ENCODE assay signal across 18 cellular contexts in genomic region chr13:113044431-113045114, GRCh38.
A peak's percentile ranks its signal among the peaks of the same experiment; 100 is the strongest.
DNase-seq lines count a peak whose midpoint lies in the region; ATAC-seq and TF ChIP-seq lines count a peak whose summit lies in the region.
"Had no signal": no experiment of that assay in that cellular context is flagged by ENCODE, and none has a peak within 500 bp of the region (broad histone marks: within the 10 kb centered on the region; RNA-seq: fewer than 3 reads in every experiment).

No MANE protein-coding gene starts in this region.

- ATAC-seq in psoas muscle (peak; percentile 24 to 63 (median 46)), GM21360 (IDR thresholded peaks at IDR 0.05; ENCODE audit: unreplicated experiment) (no peak), lower lobe of right lung (no peak)

- TF ChIP-seq CTCF in BE2C (IDR thresholded peaks at IDR 0.05; ENCODE audit: low read depth, low read length) = no peak
- no peak for TF ChIP-seq CTCF in psoas muscle (IDR thresholded peaks at IDR 0.05)
- TF ChIP-seq CTCF in lower lobe of right lung (IDR thresholded peaks at IDR 0.05) = no peak

- no peaks in the 10 kb centered on the region for H3K27me3 ChIP-seq in BE2C
- H3K27me3 ChIP-seq in psoas muscle (ENCODE audit: insufficient read depth in 3 of 3, low read length in 2 of 3) = peaks cover 0 to 84% (median 20%) of the 10 kb centered on the region in 3 donors
- H3K27me3 ChIP-seq in lower lobe of right lung (ENCODE audit: low read depth) = no peaks in the 10 kb centered on the region
- H3K27me3 ChIP-seq: upper lobe of right lung had no signal

- H3K4me1 ChIP-seq in BE2C = no peaks in the 10 kb centered on the region
- peaks cover 22% of the 10 kb centered on the region for H3K4me1 ChIP-seq in psoas muscle
- no peaks in the 10 kb centered on the region for H3K4me1 ChIP-seq in lower lobe of right lung
- H3K4me1 ChIP-seq: upper lobe of right lung had no signal

- H3K27ac ChIP-seq in psoas muscle (no peak overlapping the region), lower lobe of right lung (no peak overlapping the region)
- H3K27ac ChIP-seq: epithelial cell of prostate, HL-60, upper lobe of right lung, VCaP had no signal

- WGBS in psoas muscle, 3 donors = 20 to 36% (median 24%) methylated on average over 25 of the region's 25 CpGs

- intact Hi-C loops in psoas muscle (cut with DNase I) = no loop called here
- intact Hi-C loops in lower lobe of right lung (cut with DNase I) = no loop called here

- H3K36me3 ChIP-seq in BE2C (no peaks in the 10 kb centered on the region), psoas muscle (ENCODE audit: insufficient read depth in 1 of 2, low read depth in 1 of 2) (no peaks in the 10 kb centered on the region), lower lobe of right lung (peaks cover 15% of the 10 kb centered on the region)

- DNase-seq in BE2C = peak; percentile 83
- peak; percentile 55 for DNase-seq in NCI-H526 treated with DMSO at 0.1 percent for 48 hours (lab: John Stamatoyannopoulos, UW)
- DNase-seq in foreskin melanocyte = peak; percentile 72
- DNase-seq in psoas muscle = no peak
- DNase-seq in NCI-H146 (lab: John Stamatoyannopoulos, UW) = no peak
- no peak for DNase-seq in NAMALWA (ENCODE audit: low spot score)
- DNase-seq in lower lobe of right lung = no peak
- DNase-seq: activated naive CD4-positive, alpha-beta T cell; central memory CD4-positive, alpha-beta T cell; H7; NCI-H2081 treated with DMSO at 0.1 percent for 48 hours; NK-92 treated with Interleukin-12 subunit alpha and Interleukin-12 subunit beta, amount 100 ng/mL, for 24 hours; SK-N-SH; upper lobe of right lung had no signal

- H3K4me3 ChIP-seq in BE2C (ENCODE audit: low read depth, low read length) (peak overlapping the region; percentile 70), psoas muscle (peak overlapping the region; percentile 38), lower lobe of right lung (no peak overlapping the region)
- H3K4me3 ChIP-seq: upper lobe of right lung had no signal

- H3K9me3 ChIP-seq in BE2C = no peaks in the 10 kb centered on the region
- no peaks in the 10 kb centered on the region for H3K9me3 ChIP-seq in psoas muscle
- H3K9me3 ChIP-seq in lower lobe of right lung = no peaks in the 10 kb centered on the region
- H3K9me3 ChIP-seq: SK-N-SH, upper lobe of right lung had no signal

Comparison
In these comparisons a context has a peak if more than half of its experiments do, and no peak if none do; other contexts are left out.
1. DNase-seq: peak in BE2C (single experiment), NCI-H526 treated with DMSO at 0.1 percent for 48 hours (single experiment) and foreskin melanocyte (single experiment); none in psoas muscle (0 of 2), NCI-H146 (single experiment), NAMALWA (single experiment) and lower lobe of right lung (single experiment).
2. ATAC-seq: peak in psoas muscle (4 of 4); none in GM21360 (single experiment) and lower lobe of right lung (0 of 2).